ENCODE assay signal across 8 cellular contexts in the genomic region with DNA sequence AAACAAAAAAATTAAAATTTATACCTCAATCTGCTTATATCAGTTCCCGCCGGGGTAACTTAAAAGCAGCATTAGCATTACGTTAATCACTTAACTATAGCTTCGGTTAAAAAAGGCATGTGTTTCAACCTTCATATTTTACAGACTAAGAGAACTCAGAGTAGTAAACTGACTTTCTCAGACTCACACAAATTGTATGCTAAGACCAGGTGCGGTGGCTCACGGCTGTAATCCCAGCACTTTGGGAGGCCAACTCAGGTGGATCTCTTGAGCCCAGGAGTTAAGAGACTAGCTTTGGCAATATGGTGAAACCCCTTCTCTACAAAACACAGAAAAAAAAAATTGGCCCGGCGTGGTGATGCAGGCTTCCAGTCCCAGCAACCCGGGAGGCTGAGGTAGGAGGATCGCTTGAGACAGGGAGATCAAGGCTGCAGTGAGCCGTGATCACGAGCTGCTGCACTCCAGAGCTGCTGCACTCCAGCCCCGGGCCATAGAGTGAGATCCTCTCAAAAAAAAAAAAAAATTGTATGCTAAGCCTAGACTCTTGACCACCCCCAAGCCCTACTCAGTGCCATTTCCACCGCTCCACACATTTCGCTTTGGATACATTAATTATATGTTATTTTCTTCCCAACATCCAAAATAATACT. TPM values are rescaled to one million over a fixed set of nuclear protein-coding genes. Genes with fewer than 3 reads are reported as not detected.
DNase-seq lines count a peak whose midpoint lies in the region; ATAC-seq and TF ChIP-seq lines count a peak whose summit lies in the region.

No MANE protein-coding gene starts in this region.

- no peak overlapping the region for H2AFZ ChIP-seq in mesenchymal stem cell (ENCODE audit: low read depth, low read length)

- TF ChIP-seq CTCF in AG09309 (IDR thresholded peaks at IDR 0.05; ENCODE audit: control insufficient read depth, insufficient read depth, low read depth, low read length, missing control alignments) (no peak), ascending aorta (IDR thresholded peaks at IDR 0.05) (no peak)

- WGBS in mesenchymal stem cell: 38% methylated on average over 13 of the region's 15 CpGs

- H2BK5ac ChIP-seq in mesenchymal stem cell (ENCODE audit: low read depth, low read length, poor library complexity, severe bottlenecking): no peak overlapping the region

- H2BK15ac ChIP-seq in mesenchymal stem cell (ENCODE audit: low read depth, poor library complexity, severe bottlenecking): no peak overlapping the region

- peak overlapping the region; percentile 73 for H3K4me3 ChIP-seq in AG09309 (ENCODE audit: control insufficient read depth, low read depth, low read length)
- peak overlapping the region; percentile 90 for H3K4me3 ChIP-seq in HUES48 (ENCODE audit: low read depth, low read length)
- peak overlapping the region; percentile 90 to 91 for H3K4me3 ChIP-seq in ascending aorta
- peak overlapping the region; percentile 23 to 82 for H3K4me3 ChIP-seq in mesenchymal stem cell (ENCODE audit: insufficient read depth in 1 of 2, low read depth in 1 of 2, low read length in 2 of 2)

- H4K91ac ChIP-seq in mesenchymal stem cell (ENCODE audit: low read length): no peak overlapping the region

- H3K79me1 ChIP-seq in mesenchymal stem cell (replicated peaks; ENCODE audit: low read length, poor library complexity, severe bottlenecking): no peaks in the 10 kb centered on the region

- no peak overlapping the region for H3K23ac ChIP-seq in mesenchymal stem cell (ENCODE audit: low read length in 2 of 2)

- no peak overlapping the region for H3K18ac ChIP-seq in mesenchymal stem cell (ENCODE audit: low read depth in 1 of 2, low read length in 2 of 2)

- no peak overlapping the region for H3K4ac ChIP-seq in mesenchymal stem cell (ENCODE audit: low read depth in 1 of 2, low read length in 2 of 2)

- no peak overlapping the region for H3K14ac ChIP-seq in mesenchymal stem cell (ENCODE audit: low read length in 2 of 2)

- no peak overlapping the region for H2BK12ac ChIP-seq in mesenchymal stem cell (ENCODE audit: low read length in 2 of 2)

- H3K9ac ChIP-seq in HUES48 (ENCODE audit: low read depth, low read length): peak overlapping the region; percentile 90
- H3K9ac ChIP-seq in mesenchymal stem cell (ENCODE audit: low read length): peak overlapping the region; percentile 86

- peak overlapping the region; percentile 32 for H3K4me2 ChIP-seq in mesenchymal stem cell (ENCODE audit: low read length, poor library complexity, severe bottlenecking)

- H3K27me3 ChIP-seq in HUES48 (ENCODE audit: control insufficient read depth, insufficient read depth, low read length) (no peaks in the 10 kb centered on the region), ascending aorta (no peaks in the 10 kb centered on the region), mesenchymal stem cell (ENCODE audit: control insufficient read depth in 1 of 2, insufficient read depth in 1 of 2, low read length in 2 of 2) (no peaks in the 10 kb centered on the region)

- no peaks in the 10 kb centered on the region for H3K9me3 ChIP-seq in HUES48 (ENCODE audit: control insufficient read depth, insufficient read depth, low read length)
- no peaks in the 10 kb centered on the region for H3K9me3 ChIP-seq in ascending aorta
- no peaks in the 10 kb centered on the region for H3K9me3 ChIP-seq in mesenchymal stem cell (ENCODE audit: control insufficient read depth, low read length)

- H3K4me1 ChIP-seq in HUES48 (ENCODE audit: control insufficient read depth, insufficient read depth, low read length) (peaks cover 32% of the 10 kb centered on the region), ascending aorta (peaks cover 4 to 35% of the 10 kb centered on the region in 2 donors), mesenchymal stem cell (ENCODE audit: control insufficient read depth, insufficient read depth, low read depth, low read length) (peaks cover 3% of the 10 kb centered on the region)

- peak overlapping the region; percentile 98 for H3K27ac ChIP-seq in HUES48 (ENCODE audit: low read depth, low read length)
- H3K27ac ChIP-seq in ascending aorta: peak overlapping the region; percentile 96 to 99
- no peak overlapping the region for H3K27ac ChIP-seq in mesenchymal stem cell (ENCODE audit: low read length, poor library complexity, severe bottlenecking)

- H2AK5ac ChIP-seq in mesenchymal stem cell (ENCODE audit: low read length, severe bottlenecking): no peak overlapping the region

- H4K8ac ChIP-seq in mesenchymal stem cell (ENCODE audit: low read length): no peak overlapping the region

- H3K36me3 ChIP-seq in HUES48 (ENCODE audit: control insufficient read depth, insufficient read depth, low read length) (no peaks in the 10 kb centered on the region), ascending aorta (no peaks in the 10 kb centered on the region), mesenchymal stem cell (ENCODE audit: control insufficient read depth in 1 of 2, insufficient read depth in 2 of 2, low read depth in 1 of 2, low read length in 2 of 2) (no peaks in the 10 kb centered on the region)

- intact Hi-C loops in ascending aorta (cut with DNase I): loop anchor here (5.0 kb wide), 1 partner anchor 63 kb away; no protein-coding TSS in a partner anchor

- no peak for DNase-seq in AG09309 (ENCODE audit: low read depth)
- DNase-seq in ascending aorta (ENCODE audit: low spot score in 2 of 2): no peak
- peak; percentile 49 for DNase-seq in mesenchymal stem cell
- DNase-seq in NCI-H2029 treated with DMSO at 0.1 percent for 48 hours (lab: John Stamatoyannopoulos, UW): no peak
- no peak for DNase-seq in DMS114 treated with DMSO at 0.1 percent for 48 hours (lab: John Stamatoyannopoulos, UW; ENCODE audit: unreplicated experiment)

- no peak for ATAC-seq in HG03139 (IDR thresholded peaks at IDR 0.05; ENCODE audit: unreplicated experiment)
- ATAC-seq in HG03442 (IDR thresholded peaks at IDR 0.05; ENCODE audit: unreplicated experiment): no peak

- H2BK120ac ChIP-seq in mesenchymal stem cell (ENCODE audit: low read depth, low read length): no peak overlapping the region

RNA-seq across cellular contexts. Expression of a gene that starts 2.4 kb away (rescaled TPM):
- total RNA-seq in ascending aorta: 10.6 TPM
- polyA plus RNA-seq in mesenchymal stem cell (2013, experiment 1 of 2): 23.5 TPM
- 24.4 TPM for polyA plus RNA-seq in mesenchymal stem cell (2013, experiment 2 of 2)
